8 cellular contexts compared by ENCODE assay signal in the genomic region with DNA sequence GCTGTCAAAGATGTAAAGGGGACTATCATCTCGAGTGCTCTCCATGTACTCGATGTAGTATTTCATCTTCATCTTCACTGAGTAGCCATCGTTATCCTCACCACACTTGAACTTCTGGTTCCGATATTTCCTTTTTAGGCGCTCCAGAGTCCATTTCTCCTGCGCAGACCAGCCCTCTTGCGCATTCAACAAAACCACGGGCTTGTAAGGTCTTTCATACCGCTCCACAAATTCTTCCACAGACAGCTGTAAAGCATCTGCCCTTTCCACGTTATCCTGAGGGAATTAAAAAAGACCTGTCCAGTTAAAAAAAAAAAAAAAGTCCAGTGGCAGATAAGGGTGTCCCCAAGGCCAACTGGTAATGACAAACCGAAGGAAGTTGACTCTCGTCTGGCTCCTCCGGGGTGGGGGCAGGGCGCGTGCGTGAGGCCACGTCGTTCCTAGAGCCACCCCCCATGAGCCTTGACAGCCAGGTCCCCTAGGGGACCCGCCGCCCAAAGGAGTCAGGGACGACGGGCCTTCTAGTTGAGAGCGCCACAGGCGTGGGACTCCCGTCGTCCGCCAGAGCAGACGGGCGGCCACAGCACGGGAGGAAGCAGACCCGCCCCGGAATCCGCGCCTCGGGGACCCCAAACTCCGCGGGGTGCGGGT. TPM values are rescaled to one million over a fixed set of nuclear protein-coding genes. Genes with fewer than 3 reads are reported as not detected.
DNase-seq lines count a peak whose midpoint lies in the region; ATAC-seq and TF ChIP-seq lines count a peak whose summit lies in the region.

No MANE protein-coding gene starts in this region.

- H3K36me3 Mint-ChIP-seq in naive B cell: peaks cover 11 to 15% of the 10 kb centered on the region in 2 donors

- DNase-seq in NCI-H1092 treated with DMSO at 0.1 percent for 48 hours (lab: John Stamatoyannopoulos, UW): peak; percentile 34
- DNase-seq in NCI-H1092 (lab: John Stamatoyannopoulos, UW): no peak
- no peak for DNase-seq in NT2/D1 (ENCODE audit: low read depth, low spot score)
- DNase-seq in activated T-cell treated with anti-CD3 and anti-CD28 coated beads for 48 hours (ENCODE audit: low read depth): peak; percentile 72
- DNase-seq in esophagus muscularis mucosa (ENCODE audit: extremely low spot score): peak; percentile 94
- peak; percentile 58 for DNase-seq in naive B cell

- H3K4me3 ChIP-seq in NT2/D1 (ENCODE audit: insufficient read length, low read depth) (peak overlapping the region; percentile 93), esophagus muscularis mucosa (peak overlapping the region; percentile 76 to 95 (median 82)), stomach smooth muscle (ENCODE audit: low read length in 2 of 2) (peak overlapping the region; percentile 66 to 90)

- H3K4me1 Mint-ChIP-seq in naive B cell: peaks cover 21 to 71% (median 38%) of the 10 kb centered on the region in 3 donors

- H3K27me3 ChIP-seq in NT2/D1 (ENCODE audit: insufficient read depth, insufficient read length) (no peaks in the 10 kb centered on the region), esophagus muscularis mucosa (no peaks in the 10 kb centered on the region), stomach smooth muscle (ENCODE audit: control insufficient read depth in 1 of 2, insufficient read depth in 2 of 2, low read length in 2 of 2) (no peaks in the 10 kb centered on the region)

- no peaks in the 10 kb centered on the region for H3K9me3 ChIP-seq in NT2/D1 (ENCODE audit: insufficient read depth, low read length)
- H3K9me3 ChIP-seq in esophagus muscularis mucosa: no peaks in the 10 kb centered on the region
- H3K9me3 ChIP-seq in stomach smooth muscle (ENCODE audit: control insufficient read depth in 2 of 2, low read length in 2 of 2): no peaks in the 10 kb centered on the region

- intact Hi-C loops in esophagus muscularis mucosa (cut with DNase I): no loop called here

- H3K27ac ChIP-seq in esophagus muscularis mucosa (replicated peaks in 1 of 4): peak overlapping the region; percentile 98 to 100 (median 100)
- peak overlapping the region; percentile 98 for H3K27ac ChIP-seq in stomach smooth muscle (ENCODE audit: low read length)

- H3K4me3 Mint-ChIP-seq in naive B cell: peak overlapping the region; percentile 91 to 99 (median 98)

- no peaks in the 10 kb centered on the region for H3K27me3 Mint-ChIP-seq in naive B cell

- WGBS in esophagus muscularis mucosa: 8% methylated on average over 18 of the region's 38 CpGs

- TF ChIP-seq EP300 in esophagus muscularis mucosa (IDR thresholded peaks at IDR 0.05): no peak

- H3K9ac ChIP-seq in NT2/D1 (ENCODE audit: insufficient read length, low read depth): peak overlapping the region; percentile 95
- peak overlapping the region; percentile 89 to 95 for H3K9ac ChIP-seq in stomach smooth muscle (ENCODE audit: low read length in 2 of 2)

- TF ChIP-seq CTCF in esophagus muscularis mucosa (IDR thresholded peaks at IDR 0.05): no peak

- H3K36me3 ChIP-seq in NT2/D1 (ENCODE audit: insufficient read depth, insufficient read length, low read length) (peaks cover 61% of the 10 kb centered on the region), esophagus muscularis mucosa (peaks cover 33 to 56% (median 47%) of the 10 kb centered on the region in 4 donors), stomach smooth muscle (ENCODE audit: control insufficient read depth in 2 of 2, insufficient read depth in 2 of 2, low read length in 2 of 2) (peaks cover 23 to 29% of the 10 kb centered on the region in 2 donors)

- H3K4me1 ChIP-seq in NT2/D1 (ENCODE audit: insufficient read depth, insufficient read length) (peaks cover 2% of the 10 kb centered on the region), esophagus muscularis mucosa (peaks cover 58 to 86% (median 83%) of the 10 kb centered on the region in 4 donors), stomach smooth muscle (ENCODE audit: control insufficient read depth, insufficient read depth, low read length) (peaks cover 54% of the 10 kb centered on the region)

- ATAC-seq in HG02642 (IDR thresholded peaks at IDR 0.05; ENCODE audit: poor library complexity, unreplicated experiment) (peak; percentile 24), naive B cell (ENCODE audit: low read depth in 2 of 2) (peak; percentile 13 to 17)

- peak overlapping the region; percentile 94 to 100 (median 98) for H3K27ac Mint-ChIP-seq in naive B cell

- peak; percentile 53 for TF ChIP-seq POLR2A in esophagus muscularis mucosa (IDR thresholded peaks at IDR 0.05; ENCODE audit: low read depth)

- no peaks in the 10 kb centered on the region for H3K9me3 Mint-ChIP-seq in naive B cell

RNA-seq across cellular contexts. Expression of gene JMJD6, which starts 0.7 kb away (rescaled TPM):
- total RNA-seq in esophagus muscularis mucosa: 10 to 100 TPM; 29.5 to 54.5 (median 49.5) TPM
- polyA plus RNA-seq in naive B cell (ENCODE audit: low read depth in 6 of 6): 10 to 100 TPM; 17.4 to 38.2 (median 20.0) TPM

RNA-seq across cellular contexts. Expression of gene METTL23, which starts 0.9 kb away (rescaled TPM):
- total RNA-seq in esophagus muscularis mucosa: 10 to 100 TPM; 18.3 to 29.7 (median 23.0) TPM
- polyA plus RNA-seq in naive B cell (ENCODE audit: low read depth in 6 of 6): 100 to 1,000 TPM; 119 to 177 (median 143) TPM

RNA-seq across cellular contexts. Expression of gene SRSF2, which starts 11.4 kb away (rescaled TPM):
- total RNA-seq in esophagus muscularis mucosa: 100 to 1,000 TPM; 133 to 173 (median 157) TPM
- polyA plus RNA-seq in naive B cell (ENCODE audit: low read depth in 6 of 6): 100 to 1,000 TPM in 4 of 6 donors, 10 to 100 TPM in 2; 70.5 to 144 (median 112) TPM

RNA-seq across cellular contexts. Expression of gene MFSD11, which starts 12.2 kb away (rescaled TPM):
- total RNA-seq in esophagus muscularis mucosa: 10 to 100 TPM; 17.1 to 22.4 (median 18.8) TPM
- polyA plus RNA-seq in naive B cell (ENCODE audit: low read depth in 6 of 6): 10 to 100 TPM; 18.3 to 39.2 (median 23.2) TPM

RNA-seq across cellular contexts. Expression of gene MXRA7, which starts 14.9 kb away (rescaled TPM):
- 100 to 1,000 TPM; 405 to 422 (median 411) TPM for total RNA-seq in esophagus muscularis mucosa
- polyA plus RNA-seq in naive B cell (ENCODE audit: low read depth in 6 of 6): 1 to 10 TPM; 1.8 to 7.7 (median 3.5) TPM

Comparison
In these comparisons a context has a peak if more than half of its experiments do, and no peak if none do; other contexts are left out.
1. DNase-seq: peak in NCI-H1092 treated with DMSO at 0.1 percent for 48 hours (single experiment), activated T-cell treated with anti-CD3 and anti-CD28 coated beads for 48 hours (single experiment), esophagus muscularis mucosa (single experiment) and naive B cell (single experiment); none in NCI-H1092 (single experiment) and NT2/D1 (single experiment).
2. Peak in every context shown above with its lines, with median percentiles within 50 percentile points of each other: H3K4me3 ChIP-seq.